Comparison of ENCODE assay signal across 25 cellular contexts in the genomic region with DNA sequence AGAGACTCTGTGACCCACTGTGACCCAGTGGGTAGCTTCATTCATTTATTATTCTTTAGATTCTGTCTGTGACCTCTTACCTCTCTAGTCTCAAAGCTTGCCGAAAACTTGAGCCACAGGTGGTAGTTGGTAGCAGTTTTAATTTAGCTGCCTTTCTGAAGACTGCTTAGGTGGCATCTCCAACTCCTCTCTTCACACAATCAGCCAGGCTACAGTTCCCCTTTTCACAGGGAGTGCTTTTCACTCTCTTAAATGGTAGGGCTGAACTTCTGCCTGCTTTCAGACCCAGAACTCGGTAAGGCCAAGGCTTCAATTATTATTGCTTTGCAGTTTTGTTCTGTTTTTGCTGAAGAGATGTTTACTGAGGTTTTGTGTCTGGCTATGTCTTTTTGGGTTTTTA.
"Had no signal": no experiment of that assay in that cellular context is flagged by ENCODE, and none has a peak within 500 bp of the region (broad histone marks: within the 10 kb centered on the region; RNA-seq: fewer than 3 reads in every experiment).

No MANE protein-coding gene starts in this region.

- H3K36me3 ChIP-seq: heart right ventricle, left lung, prostate gland, sigmoid colon, stomach, thyroid gland, vagina had no signal

- DNase-seq: cortex of kidney; effector memory CD8-positive, alpha-beta T cell; foreskin keratinocyte; glutamatergic neuron; heart right ventricle; hippocampal formation; left cardiac atrium; left lung; mesenchymal stem cell; midbrain; naive thymus-derived CD4-positive, alpha-beta T cell; nucleus accumbens; right cardiac atrium; sigmoid colon; stimulated activated CD4-positive, alpha-beta T cell treated with anti-CD3 and anti-CD28 coated beads, Interleukin-2, amount 100 ng/mL, for 24 hours; stimulated activated CD4-positive, alpha-beta T cell treated with anti-CD3 and anti-CD28 coated beads, Interleukin-4, amount 100 ng/mL, for 24 hours; stimulated activated naive CD4-positive, alpha-beta T cell treated with Interleukin-2 at 50 U/mL for 16 hours; stomach; thyroid gland; trophoblast cell had no signal

- H3K27ac Mint-ChIP-seq: effector memory CD8-positive, alpha-beta T cell; naive thymus-derived CD4-positive, alpha-beta T cell; nephron; stimulated activated effector memory CD8-positive, alpha-beta T cell treated with anti-CD3 and anti-CD28 coated beads, Interleukin-12 subunit alpha, Interleukin-12 subunit beta, amount 100 ng/mL, for 72 hours had no signal

- H3K4me3 Mint-ChIP-seq: effector memory CD8-positive, alpha-beta T cell; naive thymus-derived CD4-positive, alpha-beta T cell; nephron; stimulated activated effector memory CD8-positive, alpha-beta T cell treated with anti-CD3 and anti-CD28 coated beads, Interleukin-12 subunit alpha, Interleukin-12 subunit beta, amount 100 ng/mL, for 72 hours had no signal

- H3K9me3 ChIP-seq: heart right ventricle, left lung, prostate gland, sigmoid colon, stomach, thyroid gland, vagina had no signal

- H3K36me3 Mint-ChIP-seq: naive thymus-derived CD4-positive, alpha-beta T cell; stimulated activated effector memory CD8-positive, alpha-beta T cell treated with anti-CD3 and anti-CD28 coated beads, Interleukin-12 subunit alpha, Interleukin-12 subunit beta, amount 100 ng/mL, for 72 hours had no signal

- H3K27me3 Mint-ChIP-seq: effector memory CD8-positive, alpha-beta T cell; naive thymus-derived CD4-positive, alpha-beta T cell had no signal

- H3K4me1 ChIP-seq: foreskin keratinocyte, heart right ventricle, left lung, prostate gland, stomach, thyroid gland had no signal

- FAIRE-seq: islet of Langerhans had no signal

- H3K4me1 Mint-ChIP-seq: naive thymus-derived CD4-positive, alpha-beta T cell; nephron; stimulated activated effector memory CD8-positive, alpha-beta T cell treated with anti-CD3 and anti-CD28 coated beads, Interleukin-12 subunit alpha, Interleukin-12 subunit beta, amount 100 ng/mL, for 72 hours had no signal

- H3K27ac ChIP-seq: foreskin keratinocyte, heart right ventricle, left lung, prostate gland, sigmoid colon, stomach, thyroid gland, vagina had no signal

- H3K27me3 ChIP-seq: foreskin keratinocyte, heart right ventricle, left lung, sigmoid colon, stomach, thyroid gland, vagina had no signal

- H3K4me3 ChIP-seq: heart right ventricle, left lung, prostate gland, sigmoid colon, stomach, thyroid gland, vagina had no signal

- H3K9me3 Mint-ChIP-seq: effector memory CD8-positive, alpha-beta T cell; naive thymus-derived CD4-positive, alpha-beta T cell; nephron; stimulated activated effector memory CD8-positive, alpha-beta T cell treated with anti-CD3 and anti-CD28 coated beads, Interleukin-12 subunit alpha, Interleukin-12 subunit beta, amount 100 ng/mL, for 72 hours had no signal
